In the genomic region with DNA sequence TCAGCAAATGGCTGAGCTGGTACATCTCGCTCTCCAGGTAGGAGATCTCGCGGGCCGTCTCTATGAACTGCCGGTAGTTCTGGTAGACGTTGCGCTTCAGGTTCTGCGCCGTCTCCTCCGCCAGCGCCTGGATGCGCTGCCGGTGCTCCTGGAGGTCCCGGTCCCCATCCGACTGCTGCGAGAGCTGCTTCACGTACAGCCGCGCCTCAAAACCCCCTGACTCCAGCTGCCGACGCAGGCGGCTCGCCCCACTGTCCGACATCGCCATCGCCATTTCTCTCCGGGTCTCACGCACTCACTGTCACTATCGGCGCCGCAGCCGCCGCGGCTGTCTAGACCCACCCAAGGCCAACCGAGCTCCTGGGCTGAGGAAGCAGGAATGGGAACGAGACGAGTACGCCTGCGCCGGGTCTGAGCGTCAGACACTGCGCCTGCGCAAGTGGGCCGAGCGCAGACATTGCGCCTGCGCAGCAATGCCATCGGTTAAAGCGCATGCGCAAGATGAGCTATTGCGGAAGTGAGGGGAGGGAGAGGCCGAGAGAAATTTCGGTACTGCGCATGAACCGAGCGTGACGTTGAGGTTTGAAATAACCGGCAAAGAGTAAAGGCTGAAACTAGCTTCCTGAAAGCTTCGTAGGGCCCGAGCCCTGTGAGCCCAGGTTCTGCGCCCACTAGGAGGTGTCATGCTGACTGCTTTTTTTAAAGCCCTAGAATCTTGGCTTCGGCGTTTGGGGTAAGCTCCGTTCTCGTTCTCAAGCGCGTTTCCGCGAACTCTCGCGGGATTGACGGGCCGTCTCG, we compare ENCODE assay signal across 1 cellular context.
TF ChIP-seq lines count a peak whose summit lies in the region.

A gene with protein sequence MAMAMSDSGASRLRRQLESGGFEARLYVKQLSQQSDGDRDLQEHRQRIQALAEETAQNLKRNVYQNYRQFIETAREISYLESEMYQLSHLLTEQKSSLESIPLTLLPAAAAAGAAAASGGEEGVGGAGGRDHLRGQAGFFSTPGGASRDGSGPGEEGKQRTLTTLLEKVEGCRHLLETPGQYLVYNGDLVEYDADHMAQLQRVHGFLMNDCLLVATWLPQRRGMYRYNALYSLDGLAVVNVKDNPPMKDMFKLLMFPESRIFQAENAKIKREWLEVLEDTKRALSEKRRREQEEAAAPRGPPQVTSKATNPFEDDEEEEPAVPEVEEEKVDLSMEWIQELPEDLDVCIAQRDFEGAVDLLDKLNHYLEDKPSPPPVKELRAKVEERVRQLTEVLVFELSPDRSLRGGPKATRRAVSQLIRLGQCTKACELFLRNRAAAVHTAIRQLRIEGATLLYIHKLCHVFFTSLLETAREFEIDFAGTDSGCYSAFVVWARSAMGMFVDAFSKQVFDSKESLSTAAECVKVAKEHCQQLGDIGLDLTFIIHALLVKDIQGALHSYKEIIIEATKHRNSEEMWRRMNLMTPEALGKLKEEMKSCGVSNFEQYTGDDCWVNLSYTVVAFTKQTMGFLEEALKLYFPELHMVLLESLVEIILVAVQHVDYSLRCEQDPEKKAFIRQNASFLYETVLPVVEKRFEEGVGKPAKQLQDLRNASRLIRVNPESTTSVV (minus strand): TSS at position 381 of the 798 bp plus-strand sequence. CDS start 107 bp downstream, at position 274.

TF ChIP-seq in K562, 482 proteins besides CTCF, POLR2A, EP300 and RAD21 (continued from another document and continues in another):
- TF ChIP-seq, protein P1, sequence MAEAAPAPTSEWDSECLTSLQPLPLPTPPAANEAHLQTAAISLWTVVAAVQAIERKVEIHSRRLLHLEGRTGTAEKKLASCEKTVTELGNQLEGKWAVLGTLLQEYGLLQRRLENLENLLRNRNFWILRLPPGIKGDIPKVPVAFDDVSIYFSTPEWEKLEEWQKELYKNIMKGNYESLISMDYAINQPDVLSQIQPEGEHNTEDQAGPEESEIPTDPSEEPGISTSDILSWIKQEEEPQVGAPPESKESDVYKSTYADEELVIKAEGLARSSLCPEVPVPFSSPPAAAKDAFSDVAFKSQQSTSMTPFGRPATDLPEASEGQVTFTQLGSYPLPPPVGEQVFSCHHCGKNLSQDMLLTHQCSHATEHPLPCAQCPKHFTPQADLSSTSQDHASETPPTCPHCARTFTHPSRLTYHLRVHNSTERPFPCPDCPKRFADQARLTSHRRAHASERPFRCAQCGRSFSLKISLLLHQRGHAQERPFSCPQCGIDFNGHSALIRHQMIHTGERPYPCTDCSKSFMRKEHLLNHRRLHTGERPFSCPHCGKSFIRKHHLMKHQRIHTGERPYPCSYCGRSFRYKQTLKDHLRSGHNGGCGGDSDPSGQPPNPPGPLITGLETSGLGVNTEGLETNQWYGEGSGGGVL (CRISPR knock-in tag; IDR thresholded peaks at IDR 0.05), result no peak
- peak; percentile 54 for TF ChIP-seq PHF20 (IDR thresholded peaks at IDR 0.05; ENCODE audit: partially characterized antibody)
- TF ChIP-seq RBBP5 (IDR thresholded peaks at IDR 0.05; ENCODE audit: borderline replicate concordance, insufficient read depth, low read length, poor library complexity, severe bottlenecking), result peak; percentile 89
- 0 out of 2 replicates have a peak, but pooled peaks have one; percentile 55 for TF ChIP-seq ZNF224 (CRISPR knock-in tag; IDR thresholded peaks at IDR 0.05)
- TF ChIP-seq, protein P2, sequence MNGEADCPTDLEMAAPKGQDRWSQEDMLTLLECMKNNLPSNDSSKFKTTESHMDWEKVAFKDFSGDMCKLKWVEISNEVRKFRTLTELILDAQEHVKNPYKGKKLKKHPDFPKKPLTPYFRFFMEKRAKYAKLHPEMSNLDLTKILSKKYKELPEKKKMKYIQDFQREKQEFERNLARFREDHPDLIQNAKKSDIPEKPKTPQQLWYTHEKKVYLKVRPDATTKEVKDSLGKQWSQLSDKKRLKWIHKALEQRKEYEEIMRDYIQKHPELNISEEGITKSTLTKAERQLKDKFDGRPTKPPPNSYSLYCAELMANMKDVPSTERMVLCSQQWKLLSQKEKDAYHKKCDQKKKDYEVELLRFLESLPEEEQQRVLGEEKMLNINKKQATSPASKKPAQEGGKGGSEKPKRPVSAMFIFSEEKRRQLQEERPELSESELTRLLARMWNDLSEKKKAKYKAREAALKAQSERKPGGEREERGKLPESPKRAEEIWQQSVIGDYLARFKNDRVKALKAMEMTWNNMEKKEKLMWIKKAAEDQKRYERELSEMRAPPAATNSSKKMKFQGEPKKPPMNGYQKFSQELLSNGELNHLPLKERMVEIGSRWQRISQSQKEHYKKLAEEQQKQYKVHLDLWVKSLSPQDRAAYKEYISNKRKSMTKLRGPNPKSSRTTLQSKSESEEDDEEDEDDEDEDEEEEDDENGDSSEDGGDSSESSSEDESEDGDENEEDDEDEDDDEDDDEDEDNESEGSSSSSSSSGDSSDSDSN (IDR thresholded peaks at IDR 0.05; ENCODE audit: borderline replicate concordance in 1 of 2, low read depth in 2 of 2, low read length in 2 of 2), result peak; percentile 47 to 67; a peak in 2 of 4 replicates
- TF ChIP-seq ELF2 (CRISPR knock-in tag; IDR thresholded peaks at IDR 0.05), result peak; percentile 99
- TF ChIP-seq PHF8 (IDR thresholded peaks at IDR 0.05; ENCODE audit: borderline replicate concordance, low read length), result peak; percentile 92; the same call in 1 of the 2 replicates
- TF ChIP-seq ZC3H11A (IDR thresholded peaks at IDR 0.05; ENCODE audit: low read depth, low read length), result no peak
- TF ChIP-seq SMARCE1 (IDR thresholded peaks at IDR 0.05), result no peak
- peak; percentile 78 for TF ChIP-seq NCOA6 (IDR thresholded peaks at IDR 0.05)
- TF ChIP-seq TBP (optimal IDR thresholded peaks at IDR 0.05; ENCODE audit: low read depth, low read length), result peak; percentile 61
- peak; percentile 74 for TF ChIP-seq HDAC2 (IDR thresholded peaks at IDR 0.05)
- TF ChIP-seq STAT5B (CRISPR knock-in tag; IDR thresholded peaks at IDR 0.05), result no peak
- no peak for TF ChIP-seq ZNF239 (CRISPR knock-in tag; IDR thresholded peaks at IDR 0.05)
- TF ChIP-seq, protein P3, sequence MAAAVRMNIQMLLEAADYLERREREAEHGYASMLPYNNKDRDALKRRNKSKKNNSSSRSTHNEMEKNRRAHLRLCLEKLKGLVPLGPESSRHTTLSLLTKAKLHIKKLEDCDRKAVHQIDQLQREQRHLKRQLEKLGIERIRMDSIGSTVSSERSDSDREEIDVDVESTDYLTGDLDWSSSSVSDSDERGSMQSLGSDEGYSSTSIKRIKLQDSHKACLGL (CRISPR knock-in tag; IDR thresholded peaks at IDR 0.05; ENCODE audit: borderline replicate concordance, poor library complexity, severe bottlenecking), result no peak
- no peak for TF ChIP-seq PTRF (tag; IDR thresholded peaks at IDR 0.05)
- TF ChIP-seq ZNF445 (CRISPR knock-in tag; IDR thresholded peaks at IDR 0.05; ENCODE audit: low read depth), result no peak
- peak; percentile 44 for TF ChIP-seq CREB1 (IDR thresholded peaks at IDR 0.05)
- TF ChIP-seq CREB1 (CRISPR knock-in tag; IDR thresholded peaks at IDR 0.05), result peak; percentile 73
- TF ChIP-seq, protein P4, sequence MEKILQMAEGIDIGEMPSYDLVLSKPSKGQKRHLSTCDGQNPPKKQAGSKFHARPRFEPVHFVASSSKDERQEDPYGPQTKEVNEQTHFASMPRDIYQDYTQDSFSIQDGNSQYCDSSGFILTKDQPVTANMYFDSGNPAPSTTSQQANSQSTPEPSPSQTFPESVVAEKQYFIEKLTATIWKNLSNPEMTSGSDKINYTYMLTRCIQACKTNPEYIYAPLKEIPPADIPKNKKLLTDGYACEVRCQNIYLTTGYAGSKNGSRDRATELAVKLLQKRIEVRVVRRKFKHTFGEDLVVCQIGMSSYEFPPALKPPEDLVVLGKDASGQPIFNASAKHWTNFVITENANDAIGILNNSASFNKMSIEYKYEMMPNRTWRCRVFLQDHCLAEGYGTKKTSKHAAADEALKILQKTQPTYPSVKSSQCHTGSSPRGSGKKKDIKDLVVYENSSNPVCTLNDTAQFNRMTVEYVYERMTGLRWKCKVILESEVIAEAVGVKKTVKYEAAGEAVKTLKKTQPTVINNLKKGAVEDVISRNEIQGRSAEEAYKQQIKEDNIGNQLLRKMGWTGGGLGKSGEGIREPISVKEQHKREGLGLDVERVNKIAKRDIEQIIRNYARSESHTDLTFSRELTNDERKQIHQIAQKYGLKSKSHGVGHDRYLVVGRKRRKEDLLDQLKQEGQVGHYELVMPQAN (IDR thresholded peaks at IDR 0.05; ENCODE audit: borderline replicate concordance), result peak; percentile 86
- peak; percentile 56; the same call in 1 of the 2 replicates for TF ChIP-seq ZKSCAN1 (IDR thresholded peaks at IDR 0.05; ENCODE audit: low read depth, low read length)
- no peak for TF ChIP-seq SMC3 (conservative IDR thresholded peaks at IDR 0.05; ENCODE audit: insufficient read depth, low read depth, low read length)
- peak; percentile 70 for TF ChIP-seq CTBP1 (IDR thresholded peaks at IDR 0.05; ENCODE audit: borderline replicate concordance)
- TF ChIP-seq ZNF143 (CRISPR knock-in tag; IDR thresholded peaks at IDR 0.05), result 0 out of 2 replicates have a peak, but pooled peaks have one; percentile 23
- TF ChIP-seq MAZ (CRISPR knock-in tag; conservative IDR thresholded peaks at IDR 0.05 in 1 of 2, IDR thresholded peaks at IDR 0.05 in 1 of 2), result peak; percentile 53 to 92
- no peak for TF ChIP-seq ZNF551 (CRISPR knock-in tag; IDR thresholded peaks at IDR 0.05)
- TF ChIP-seq SNIP1 (IDR thresholded peaks at IDR 0.05; ENCODE audit: low read depth), result no peak
- 0 out of 2 replicates have a peak, but pooled peaks have one; percentile 58 for TF ChIP-seq ZNF436 (CRISPR knock-in tag; IDR thresholded peaks at IDR 0.05)
- TF ChIP-seq U2AF2 (optimal IDR thresholded peaks at IDR 0.05; ENCODE audit: low read depth, low read length), result no peak
- TF ChIP-seq, protein P5, sequence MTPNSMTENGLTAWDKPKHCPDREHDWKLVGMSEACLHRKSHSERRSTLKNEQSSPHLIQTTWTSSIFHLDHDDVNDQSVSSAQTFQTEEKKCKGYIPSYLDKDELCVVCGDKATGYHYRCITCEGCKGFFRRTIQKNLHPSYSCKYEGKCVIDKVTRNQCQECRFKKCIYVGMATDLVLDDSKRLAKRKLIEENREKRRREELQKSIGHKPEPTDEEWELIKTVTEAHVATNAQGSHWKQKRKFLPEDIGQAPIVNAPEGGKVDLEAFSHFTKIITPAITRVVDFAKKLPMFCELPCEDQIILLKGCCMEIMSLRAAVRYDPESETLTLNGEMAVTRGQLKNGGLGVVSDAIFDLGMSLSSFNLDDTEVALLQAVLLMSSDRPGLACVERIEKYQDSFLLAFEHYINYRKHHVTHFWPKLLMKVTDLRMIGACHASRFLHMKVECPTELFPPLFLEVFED (CRISPR knock-in tag; conservative IDR thresholded peaks at IDR 0.05), result peak; percentile 86; the same call in 1 of the 2 replicates
- TF ChIP-seq ZNF79 (CRISPR knock-in tag; IDR thresholded peaks at IDR 0.05; ENCODE audit: low read depth), result 0 out of 2 replicates have a peak, but pooled peaks have one; percentile 52
- TF ChIP-seq, protein P6, sequence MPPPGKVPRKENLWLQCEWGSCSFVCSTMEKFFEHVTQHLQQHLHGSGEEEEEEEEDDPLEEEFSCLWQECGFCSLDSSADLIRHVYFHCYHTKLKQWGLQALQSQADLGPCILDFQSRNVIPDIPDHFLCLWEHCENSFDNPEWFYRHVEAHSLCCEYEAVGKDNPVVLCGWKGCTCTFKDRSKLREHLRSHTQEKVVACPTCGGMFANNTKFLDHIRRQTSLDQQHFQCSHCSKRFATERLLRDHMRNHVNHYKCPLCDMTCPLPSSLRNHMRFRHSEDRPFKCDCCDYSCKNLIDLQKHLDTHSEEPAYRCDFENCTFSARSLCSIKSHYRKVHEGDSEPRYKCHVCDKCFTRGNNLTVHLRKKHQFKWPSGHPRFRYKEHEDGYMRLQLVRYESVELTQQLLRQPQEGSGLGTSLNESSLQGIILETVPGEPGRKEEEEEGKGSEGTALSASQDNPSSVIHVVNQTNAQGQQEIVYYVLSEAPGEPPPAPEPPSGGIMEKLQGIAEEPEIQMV (tag; conservative IDR thresholded peaks at IDR 0.05; ENCODE audit: low read depth), result no peak
- TF ChIP-seq POU5F1 (IDR thresholded peaks at IDR 0.05; ENCODE audit: borderline replicate concordance, low read depth, low read length, partially characterized antibody), result peak; percentile 100
- TF ChIP-seq, protein P7, sequence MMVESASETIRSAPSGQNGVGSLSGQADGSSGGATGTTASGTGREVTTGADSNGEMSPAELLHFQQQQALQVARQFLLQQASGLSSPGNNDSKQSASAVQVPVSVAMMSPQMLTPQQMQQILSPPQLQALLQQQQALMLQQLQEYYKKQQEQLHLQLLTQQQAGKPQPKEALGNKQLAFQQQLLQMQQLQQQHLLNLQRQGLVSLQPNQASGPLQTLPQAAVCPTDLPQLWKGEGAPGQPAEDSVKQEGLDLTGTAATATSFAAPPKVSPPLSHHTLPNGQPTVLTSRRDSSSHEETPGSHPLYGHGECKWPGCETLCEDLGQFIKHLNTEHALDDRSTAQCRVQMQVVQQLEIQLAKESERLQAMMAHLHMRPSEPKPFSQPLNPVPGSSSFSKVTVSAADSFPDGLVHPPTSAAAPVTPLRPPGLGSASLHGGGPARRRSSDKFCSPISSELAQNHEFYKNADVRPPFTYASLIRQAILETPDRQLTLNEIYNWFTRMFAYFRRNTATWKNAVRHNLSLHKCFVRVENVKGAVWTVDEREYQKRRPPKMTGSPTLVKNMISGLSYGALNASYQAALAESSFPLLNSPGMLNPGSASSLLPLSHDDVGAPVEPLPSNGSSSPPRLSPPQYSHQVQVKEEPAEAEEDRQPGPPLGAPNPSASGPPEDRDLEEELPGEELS (CRISPR knock-in tag; IDR thresholded peaks at IDR 0.05; ENCODE audit: borderline replicate concordance), result 0 out of 2 replicates have a peak, but pooled peaks have one; percentile 9
- TF ChIP-seq, protein P8, sequence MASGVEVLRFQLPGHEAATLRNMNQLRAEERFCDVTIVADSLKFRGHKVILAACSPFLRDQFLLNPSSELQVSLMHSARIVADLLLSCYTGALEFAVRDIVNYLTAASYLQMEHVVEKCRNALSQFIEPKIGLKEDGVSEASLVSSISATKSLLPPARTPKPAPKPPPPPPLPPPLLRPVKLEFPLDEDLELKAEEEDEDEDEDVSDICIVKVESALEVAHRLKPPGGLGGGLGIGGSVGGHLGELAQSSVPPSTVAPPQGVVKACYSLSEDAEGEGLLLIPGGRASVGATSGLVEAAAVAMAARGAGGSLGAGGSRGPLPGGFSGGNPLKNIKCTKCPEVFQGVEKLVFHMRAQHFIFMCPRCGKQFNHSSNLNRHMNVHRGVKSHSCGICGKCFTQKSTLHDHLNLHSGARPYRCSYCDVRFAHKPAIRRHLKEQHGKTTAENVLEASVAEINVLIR (CRISPR knock-in tag; IDR thresholded peaks at IDR 0.05), result peak; percentile 69
- no peak for TF ChIP-seq ZNF354B (CRISPR knock-in tag; IDR thresholded peaks at IDR 0.05)
- TF ChIP-seq, protein P9, sequence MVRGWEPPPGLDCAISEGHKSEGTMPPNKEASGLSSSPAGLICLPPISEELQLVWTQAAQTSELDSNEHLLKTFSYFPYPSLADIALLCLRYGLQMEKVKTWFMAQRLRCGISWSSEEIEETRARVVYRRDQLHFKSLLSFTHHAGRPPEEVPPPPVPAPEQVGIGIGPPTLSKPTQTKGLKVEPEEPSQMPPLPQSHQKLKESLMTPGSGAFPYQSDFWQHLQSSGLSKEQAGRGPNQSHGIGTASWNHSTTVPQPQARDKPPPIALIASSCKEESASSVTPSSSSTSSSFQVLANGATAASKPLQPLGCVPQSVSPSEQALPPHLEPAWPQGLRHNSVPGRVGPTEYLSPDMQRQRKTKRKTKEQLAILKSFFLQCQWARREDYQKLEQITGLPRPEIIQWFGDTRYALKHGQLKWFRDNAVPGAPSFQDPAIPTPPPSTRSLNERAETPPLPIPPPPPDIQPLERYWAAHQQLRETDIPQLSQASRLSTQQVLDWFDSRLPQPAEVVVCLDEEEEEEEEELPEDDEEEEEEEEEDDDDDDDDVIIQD (CRISPR knock-in tag; IDR thresholded peaks at IDR 0.05), result no peak
